In the genomic region with DNA sequence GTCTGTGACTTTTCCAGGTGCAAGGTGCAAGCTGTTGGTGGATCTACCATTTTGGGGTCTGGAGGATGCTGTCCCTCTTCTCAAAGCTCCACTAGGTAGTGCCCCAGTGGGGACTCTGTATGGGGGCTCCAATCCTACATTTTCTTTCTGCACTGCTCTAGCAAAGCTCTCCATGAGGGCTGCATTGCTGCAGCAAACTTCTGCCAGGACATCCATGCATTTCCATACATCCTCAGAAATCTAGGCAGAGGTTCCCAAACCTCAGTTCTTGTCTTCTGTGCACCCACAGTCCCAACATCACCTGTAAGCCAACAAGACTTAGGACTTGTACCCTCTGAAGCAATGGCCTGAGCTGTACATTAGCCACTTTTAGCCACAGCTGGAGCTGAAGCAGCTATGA, we compare ENCODE assay signal across 18 cellular contexts.
"Had no signal": no experiment of that assay in that cellular context is flagged by ENCODE, and none has a peak within 500 bp of the region (broad histone marks: within the 10 kb centered on the region; RNA-seq: fewer than 3 reads in every experiment).

No MANE protein-coding gene starts in this region.

- H3K4me1 Mint-ChIP-seq: naive B cell, nephron had no signal

- ATAC-seq: left colon, left ventricle myocardium superior, psoas muscle had no signal

- H3K9me3 ChIP-seq: colonic mucosa, psoas muscle had no signal

- H3K36me3 ChIP-seq: colonic mucosa, sigmoid colon had no signal

- H3K4me3 ChIP-seq: colonic mucosa, hepatocyte, lung, psoas muscle, sigmoid colon, skin epidermis had no signal

- H3K36me3 Mint-ChIP-seq: naive B cell had no signal

- H2AFZ ChIP-seq: hepatocyte had no signal

- H3K4me1 ChIP-seq: colonic mucosa, psoas muscle had no signal

- H3K27ac Mint-ChIP-seq: nephron had no signal

- H3K4me2 ChIP-seq: hepatocyte had no signal

- H3K27ac ChIP-seq: colonic mucosa, hepatocyte, psoas muscle, sigmoid colon, skin epidermis had no signal

- H3K27me3 ChIP-seq: colonic mucosa, hepatocyte, sigmoid colon had no signal

- H3K79me2 ChIP-seq: hepatocyte had no signal

- DNase-seq: colonic mucosa; dermis blood vessel endothelial cell; erythroblast; foreskin melanocyte; head of caudate nucleus; left colon; left ventricle myocardium superior; mesenchymal stem cell; naive B cell; psoas muscle; sigmoid colon; stimulated activated CD4-positive, alpha-beta T cell treated with anti-CD3 and anti-CD28 coated beads, Interleukin-12 subunit alpha, Interleukin-12 subunit beta, amount 100 ng/mL, for 4 hours; stimulated activated naive CD4-positive, alpha-beta T cell treated with Interleukin-2 at 50 U/mL for 16 hours; trophoblast cell had no signal

- H3K27me3 Mint-ChIP-seq: naive B cell had no signal

- H3K4me3 Mint-ChIP-seq: naive B cell, nephron had no signal
